ENCODE assay signal across 22 cellular contexts in the genomic region with DNA sequence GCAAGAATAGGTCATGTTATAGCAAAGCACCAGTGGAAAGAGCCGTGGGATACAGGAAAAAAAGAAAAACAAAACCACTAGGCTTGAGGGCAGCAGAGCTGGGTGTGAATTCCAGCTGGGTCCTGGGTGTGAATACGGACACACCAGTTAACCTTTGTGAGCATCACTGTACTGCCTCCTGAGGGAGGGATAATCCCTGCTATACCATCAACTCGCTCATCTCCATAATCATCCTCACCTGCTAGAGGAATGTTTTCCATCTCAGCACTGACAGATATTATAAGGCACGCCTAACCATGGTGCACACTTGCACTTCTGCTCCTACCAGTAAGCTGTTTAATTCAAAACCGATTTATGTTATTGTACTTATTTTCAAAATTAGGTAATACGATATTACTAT.
DNase-seq lines count a peak whose midpoint lies in the region; ATAC-seq and TF ChIP-seq lines count a peak whose summit lies in the region.
"Had no signal": no experiment of that assay in that cellular context is flagged by ENCODE, and none has a peak within 500 bp of the region (broad histone marks: within the 10 kb centered on the region; RNA-seq: fewer than 3 reads in every experiment).

No MANE protein-coding gene starts in this region.

- no peak for ATAC-seq in CD4-positive, CD25-positive, alpha-beta regulatory T cell (ENCODE audit: low read depth in 2 of 2)
- ATAC-seq in naive B cell (ENCODE audit: low read depth in 2 of 2) (no peak), HG02870 (IDR thresholded peaks at IDR 0.05; ENCODE audit: unreplicated experiment) (no peak), GM19467 (IDR thresholded peaks at IDR 0.05; ENCODE audit: unreplicated experiment) (no peak)
- ATAC-seq: PC-3, Right ventricle myocardium inferior had no signal

- H3K4me3 Mint-ChIP-seq in CD4-positive, CD25-positive, alpha-beta regulatory T cell = peak overlapping the region; percentile 42 to 73 (median 68)
- H3K4me3 Mint-ChIP-seq in IgD-negative memory B cell (no peak overlapping the region), naive B cell (no peak overlapping the region)
- peak overlapping the region; percentile 10 for H3K4me3 Mint-ChIP-seq in activated T-helper 2 cell treated with anti-CD3 and anti-CD28 coated beads, Interferon-gamma antibody, Interleukin-2, Interleukin-4, amounts not matched to agents 10 μg/mL and 5 μg/mL and 100 μg/mL, durations not matched to agents 14 hours and 24 hours and 36 hours (ENCODE audit: low read depth)
- H3K4me3 Mint-ChIP-seq: activated naive CD4-positive, alpha-beta T cell treated with anti-CD3 and anti-CD28 coated beads for 36 hours had no signal

- peak overlapping the region; percentile 42 for H3K27ac ChIP-seq in CD4-positive, CD25-positive, alpha-beta regulatory T cell (ENCODE audit: insufficient read depth, low read length, poor library complexity, severe bottlenecking)
- H3K27ac ChIP-seq in transverse colon = no peak overlapping the region
- H3K27ac ChIP-seq: vagina had no signal

- peaks cover 5% of the 10 kb centered on the region for H3K27me3 Mint-ChIP-seq in CD4-positive, CD25-positive, alpha-beta regulatory T cell
- H3K27me3 Mint-ChIP-seq in IgD-negative memory B cell (no peaks in the 10 kb centered on the region), naive B cell (no peaks in the 10 kb centered on the region)
- H3K27me3 Mint-ChIP-seq in activated T-helper 2 cell treated with anti-CD3 and anti-CD28 coated beads, Interferon-gamma antibody, Interleukin-2, Interleukin-4, amounts not matched to agents 10 μg/mL and 5 μg/mL and 100 μg/mL, durations not matched to agents 14 hours and 24 hours and 36 hours (ENCODE audit: low read depth) = peaks cover 16% of the 10 kb centered on the region

- no peaks in the 10 kb centered on the region for H3K27me3 ChIP-seq in CD4-positive, CD25-positive, alpha-beta regulatory T cell (ENCODE audit: control insufficient read depth, insufficient read depth, low read length)
- H3K27me3 ChIP-seq in transverse colon = no peaks in the 10 kb centered on the region
- H3K27me3 ChIP-seq: vagina had no signal

- H3K9me3 ChIP-seq in CD4-positive, CD25-positive, alpha-beta regulatory T cell (ENCODE audit: control insufficient read depth in 2 of 2, low read length in 2 of 2) = no peaks in the 10 kb centered on the region
- no peaks in the 10 kb centered on the region for H3K9me3 ChIP-seq in transverse colon
- H3K9me3 ChIP-seq: vagina had no signal

- peaks cover 36 to 63% (median 48%) of the 10 kb centered on the region in 4 donors for H3K4me1 Mint-ChIP-seq in CD4-positive, CD25-positive, alpha-beta regulatory T cell
- peaks cover 21 to 30% (median 26%) of the 10 kb centered on the region in 3 donors for H3K4me1 Mint-ChIP-seq in IgD-negative memory B cell
- peaks cover 55% of the 10 kb centered on the region for H3K4me1 Mint-ChIP-seq in activated T-helper 2 cell treated with anti-CD3 and anti-CD28 coated beads, Interferon-gamma antibody, Interleukin-2, Interleukin-4, amounts not matched to agents 10 μg/mL and 5 μg/mL and 100 μg/mL, durations not matched to agents 14 hours and 24 hours and 36 hours (ENCODE audit: low read depth)
- peaks cover 19 to 34% (median 28%) of the 10 kb centered on the region in 3 donors for H3K4me1 Mint-ChIP-seq in naive B cell

- H3K4me3 ChIP-seq in CD4-positive, CD25-positive, alpha-beta regulatory T cell (ENCODE audit: low read depth, low read length) = peak overlapping the region; percentile 59
- H3K4me3 ChIP-seq in transverse colon = no peak overlapping the region
- H3K4me3 ChIP-seq: smooth muscle cell, vagina had no signal

- no peaks in the 10 kb centered on the region for H3K36me3 ChIP-seq in CD4-positive, CD25-positive, alpha-beta regulatory T cell (ENCODE audit: control insufficient read depth, insufficient read depth, low read length)
- no peaks in the 10 kb centered on the region for H3K36me3 ChIP-seq in transverse colon
- H3K36me3 ChIP-seq: vagina had no signal

- in situ Hi-C loops in transverse colon (cut with MboI; ENCODE audit: low pct_ligation_motif_present in 1 of 4, low pct_unique_long_range_greater_than_20kb in 1 of 4, low sequenced_read_pairs in 3 of 4) = no loop called here

- H3K9me3 Mint-ChIP-seq in CD4-positive, CD25-positive, alpha-beta regulatory T cell = no peaks in the 10 kb centered on the region
- H3K9me3 Mint-ChIP-seq in IgD-negative memory B cell (no peaks in the 10 kb centered on the region), naive B cell (no peaks in the 10 kb centered on the region)
- H3K9me3 Mint-ChIP-seq in activated T-helper 2 cell treated with anti-CD3 and anti-CD28 coated beads, Interferon-gamma antibody, Interleukin-2, Interleukin-4, amounts not matched to agents 10 μg/mL and 5 μg/mL and 100 μg/mL, durations not matched to agents 14 hours and 24 hours and 36 hours = no peaks in the 10 kb centered on the region
- H3K9me3 Mint-ChIP-seq: activated naive CD4-positive, alpha-beta T cell treated with anti-CD3 and anti-CD28 coated beads for 36 hours; activated T-cell treated with anti-CD3 and anti-CD28 coated beads, Interleukin-2, amount 50 U/mL, for 4 hours had no signal

- H3K4me1 ChIP-seq in CD4-positive, CD25-positive, alpha-beta regulatory T cell (ENCODE audit: control insufficient read depth, insufficient read depth, low read length, poor library complexity, severe bottlenecking) = peaks cover 49% of the 10 kb centered on the region
- H3K4me1 ChIP-seq in transverse colon = peaks cover 0 to 10% (median 4%) of the 10 kb centered on the region in 4 donors
- H3K4me1 ChIP-seq: vagina had no signal

- TF ChIP-seq CTCF in transverse colon (IDR thresholded peaks at IDR 0.05) = no peak

- H3K27ac Mint-ChIP-seq in CD4-positive, CD25-positive, alpha-beta regulatory T cell = peak overlapping the region; percentile 49 to 89 (median 74)
- peak overlapping the region; percentile 3 to 89 (median 75) for H3K27ac Mint-ChIP-seq in IgD-negative memory B cell
- H3K27ac Mint-ChIP-seq in activated T-helper 2 cell treated with anti-CD3 and anti-CD28 coated beads, Interferon-gamma antibody, Interleukin-2, Interleukin-4, amounts not matched to agents 10 μg/mL and 5 μg/mL and 100 μg/mL, durations not matched to agents 14 hours and 24 hours and 36 hours = no peak overlapping the region
- peak overlapping the region in 4 of 6 donors; percentile 75 to 84 (median 80) for H3K27ac Mint-ChIP-seq in naive B cell
- H3K27ac Mint-ChIP-seq: activated naive CD4-positive, alpha-beta T cell treated with anti-CD3 and anti-CD28 coated beads for 36 hours had no signal

- intact Hi-C loops in activated T-helper 2 cell treated with anti-CD3 and anti-CD28 coated beads, Interferon-gamma antibody, Interleukin-2, Interleukin-4, amounts not matched to agents 10 μg/mL and 5 μg/mL and 100 μg/mL, durations not matched to agents 14 hours and 24 hours and 36 hours (cut with micrococcal nuclease) = loop anchor here (1.0 to 10.0 kb wide), 5 partner anchors 26 to 111 kb away; no protein-coding TSS in a partner anchor
- intact Hi-C loops in transverse colon (cut with DNase I; ENCODE audit: low total_unique reads) = no loop called here

- no peak for TF ChIP-seq EP300 in transverse colon (IDR thresholded peaks at IDR 0.05; ENCODE audit: low read depth)

- no peaks in the 10 kb centered on the region for H3K36me3 Mint-ChIP-seq in CD4-positive, CD25-positive, alpha-beta regulatory T cell
- H3K36me3 Mint-ChIP-seq in IgD-negative memory B cell = peaks cover 9% of the 10 kb centered on the region
- H3K36me3 Mint-ChIP-seq in activated T-helper 2 cell treated with anti-CD3 and anti-CD28 coated beads, Interferon-gamma antibody, Interleukin-2, Interleukin-4, amounts not matched to agents 10 μg/mL and 5 μg/mL and 100 μg/mL, durations not matched to agents 14 hours and 24 hours and 36 hours (ENCODE audit: low read depth) = no peaks in the 10 kb centered on the region
- H3K36me3 Mint-ChIP-seq in naive B cell = peaks cover 18 to 41% of the 10 kb centered on the region in 2 donors

- DNase-seq in CD4-positive, CD25-positive, alpha-beta regulatory T cell = no peak
- no peak for DNase-seq in activated T-helper 2 cell treated with anti-CD3 and anti-CD28 coated beads, Interferon-gamma antibody, Interleukin-2, Interleukin-4, amounts not matched to agents 10 μg/mL and 5 μg/mL and 100 μg/mL, durations not matched to agents 14 hours and 24 hours and 36 hours (ENCODE audit: low spot score)
- DNase-seq in naive B cell = no peak
- no peak for DNase-seq in cerebellum (ENCODE audit: low spot score)
- no peak for DNase-seq in transverse colon
- DNase-seq: activated naive CD4-positive, alpha-beta T cell treated with anti-CD3 and anti-CD28 coated beads for 36 hours; activated T-cell treated with anti-CD3 and anti-CD28 coated beads, Interleukin-2, amount 50 U/mL, for 4 hours; Calu3; HCEC 1CT; NCI-H1105 treated with DMSO at 0.1 percent for 48 hours; NCI-H2081; NCI-H345; NCI-H774; PC-3; retina; stimulated activated CD4-positive, alpha-beta T cell treated with anti-CD3 and anti-CD28 coated beads, Interleukin-2, amount 100 ng/mL, for 24 hours had no signal

- WGBS in transverse colon (ENCODE audit: low coverage in 1 of 2), 2 donors = 77 to 90% methylated on average over 6 of the region's 6 CpGs

- no peak for TF ChIP-seq POLR2A in transverse colon (IDR thresholded peaks at IDR 0.05)

Comparison
In these comparisons a context has a peak if more than half of its experiments do, and no peak if none do; other contexts are left out.
1. H3K4me3 Mint-ChIP-seq: peak in CD4-positive, CD25-positive, alpha-beta regulatory T cell (4 of 4) and activated T-helper 2 cell treated with anti-CD3 and anti-CD28 coated beads, Interferon-gamma antibody, Interleukin-2, Interleukin-4, amounts not matched to agents 10 μg/mL and 5 μg/mL and 100 μg/mL, durations not matched to agents 14 hours and 24 hours and 36 hours (single experiment); none in IgD-negative memory B cell (0 of 4) and naive B cell (0 of 8).